Comparison of ENCODE assay signal across 11 cellular contexts in the genomic region with DNA sequence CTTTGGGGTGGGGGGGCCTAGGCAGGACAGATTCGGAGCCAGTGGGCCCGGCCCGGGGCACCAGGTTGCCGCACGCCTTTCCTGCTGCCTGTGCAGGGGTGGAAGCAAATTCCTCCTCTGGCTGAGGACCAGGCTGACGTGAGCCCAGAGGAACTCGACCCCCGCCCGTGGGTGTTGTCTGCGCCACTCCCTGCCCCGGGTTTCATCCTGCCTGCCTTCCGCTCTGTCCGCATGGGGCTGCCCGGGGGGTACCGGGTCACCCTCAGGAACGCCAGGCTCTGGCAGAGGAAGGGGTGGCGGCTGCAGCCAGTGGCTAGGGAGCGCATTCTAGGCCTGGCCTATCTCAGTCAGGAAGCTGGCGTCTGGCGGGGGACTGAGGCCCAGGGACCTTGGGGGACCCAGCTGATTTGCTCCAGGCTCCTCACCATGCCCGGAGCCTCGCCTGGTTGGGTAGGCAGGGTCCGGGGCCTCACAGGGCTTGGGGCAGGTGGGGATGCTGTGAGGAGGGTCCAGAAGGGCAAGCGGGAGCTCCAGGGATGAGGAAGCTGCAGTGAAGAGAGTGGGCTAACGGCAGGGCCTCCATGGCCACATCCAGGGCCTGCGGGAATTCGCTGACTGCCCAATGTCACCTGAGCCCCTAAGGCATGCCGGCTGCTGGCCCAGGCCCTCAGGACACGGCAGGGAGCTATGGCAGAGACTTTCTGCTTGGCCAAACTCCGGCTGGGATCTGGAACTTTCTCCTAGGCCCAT. TPM values are rescaled to one million over a fixed set of nuclear protein-coding genes. Genes with fewer than 3 reads are reported as not detected.
DNase-seq lines count a peak whose midpoint lies in the region; ATAC-seq, FAIRE-seq and TF ChIP-seq lines count a peak whose summit lies in the region.
"Had no signal": no experiment of that assay in that cellular context is flagged by ENCODE, and none has a peak within 500 bp of the region (broad histone marks: within the 10 kb centered on the region; RNA-seq: fewer than 3 reads in every experiment).

No MANE protein-coding gene starts in this region.

- H3K27ac Mint-ChIP-seq in activated naive CD4-positive, alpha-beta T cell treated with anti-CD3 and anti-CD28 coated beads for 36 hours, result no peak overlapping the region

- intact Hi-C loops in mammary epithelial cell (cut with micrococcal nuclease) (no loop called here), left colon (cut with DNase I, micrococcal nuclease) (no loop called here)
- intact Hi-C loops in activated naive CD4-positive, alpha-beta T cell treated with anti-CD3 and anti-CD28 coated beads for 36 hours (cut with micrococcal nuclease), result loop anchor here (10.0 kb wide), 1 partner anchor 398 kb away; no protein-coding TSS in a partner anchor

- H3K9ac ChIP-seq in mammary epithelial cell (ENCODE audit: insufficient read depth, low read length), result peak overlapping the region; percentile 37

- ATAC-seq in left colon (no peak), HG03520 (IDR thresholded peaks at IDR 0.05; ENCODE audit: unreplicated experiment) (no peak)

- CTCF ChIA-PET in HEK293 (lab: Yijun Ruan, JAX), result interaction anchor here (0.6 to 6.1 kb wide), 5 partner anchors 22 to 165 kb away, joined by 3 to 50 read pairs (median 3); no protein-coding TSS in a partner anchor
- CTCF ChIA-PET in mammary epithelial cell (lab: Charles Lee; ENCODE audit: low non-redundant PET), result no interaction called here
- CTCF ChIA-PET in activated naive CD4-positive, alpha-beta T cell treated with anti-CD3 and anti-CD28 coated beads for 36 hours (lab: Charles Lee), result interaction anchor here (0.6 kb wide), 1 partner anchor 17 kb away, joined by 5 read pairs; no protein-coding TSS in a partner anchor

- H3K4me1 ChIP-seq in HEK293 (ENCODE audit: control insufficient read depth, insufficient read depth, low read length) (peaks cover 4% of the 10 kb centered on the region), mammary epithelial cell (ENCODE audit: insufficient read depth, low read length) (peaks cover 38% of the 10 kb centered on the region), small intestine (ENCODE audit: control insufficient read depth in 2 of 2, insufficient read depth in 1 of 2, low read depth in 1 of 2, low read length in 1 of 2) (peaks cover 2 to 3% of the 10 kb centered on the region in 2 donors)

- no peaks in the 10 kb centered on the region for H3K27me3 ChIP-seq in mammary epithelial cell (ENCODE audit: insufficient read depth, low read length)
- peaks cover 0 to 2% of the 10 kb centered on the region in 2 donors for H3K27me3 ChIP-seq in small intestine (ENCODE audit: control insufficient read depth in 2 of 2, insufficient read depth in 2 of 2, low read length in 2 of 2)
- H3K27me3 ChIP-seq: ascending aorta had no signal

- H3K27ac ChIP-seq in HEK293 (ENCODE audit: extremely low read depth, low read depth, low read length) (no peak overlapping the region), mammary epithelial cell (ENCODE audit: insufficient read depth, low read depth, low read length) (peak overlapping the region; percentile 37), small intestine (ENCODE audit: low read depth in 1 of 2, low read length in 1 of 2) (peak overlapping the region in 1 of 2 donors; percentile 59)

- WGBS in mammary epithelial cell (ENCODE audit: low coverage, missing lambda C conversion rate), result 41% methylated on average over 16 of the region's 30 CpGs
- WGBS in small intestine, 3 donors, result 43 to 49% (median 47%) methylated on average over 25 to 30 of the region's 30 CpGs

- H3K4me3 ChIP-seq in HEK293 (ENCODE audit: low read depth, low read length) (no peak overlapping the region), mammary epithelial cell (replicated peaks in 1 of 3; ENCODE audit: insufficient read depth in 1 of 3, low read depth in 2 of 3, low read length in 3 of 3) (peak overlapping the region in 1 of 3 experiments; percentile 10), small intestine (ENCODE audit: low read depth in 1 of 2, low read length in 2 of 2) (no peak overlapping the region)
- H3K4me3 ChIP-seq: ascending aorta had no signal

- peak overlapping the region; percentile 73 for H2AFZ ChIP-seq in mammary epithelial cell (ENCODE audit: low read depth, low read length)

- H3K9me3 ChIP-seq in HEK293 (ENCODE audit: control insufficient read depth, insufficient read depth, low read depth, low read length), result no peaks in the 10 kb centered on the region
- H3K9me3 ChIP-seq in mammary epithelial cell (replicated peaks; ENCODE audit: insufficient read depth, low read length), result no peaks in the 10 kb centered on the region
- H3K9me3 ChIP-seq in small intestine (ENCODE audit: control insufficient read depth, low read depth), result no peaks in the 10 kb centered on the region
- H3K9me3 ChIP-seq: ascending aorta had no signal

- no peak for TF ChIP-seq CTCF in HEK293 (tag by site-specific recombination; IDR thresholded peaks at IDR 0.05)
- no peak for TF ChIP-seq CTCF in mammary epithelial cell (conservative IDR thresholded peaks at IDR 0.05 in 1 of 2, IDR thresholded peaks at IDR 0.05 in 1 of 2; ENCODE audit: extremely low read depth in 1 of 2, insufficient read depth in 1 of 2, low read depth in 1 of 2, low read length in 2 of 2)

- H3K36me3 ChIP-seq in HEK293 (ENCODE audit: control insufficient read depth in 2 of 2, insufficient read depth in 1 of 2, low read length in 2 of 2) (no peaks in the 10 kb centered on the region), mammary epithelial cell (ENCODE audit: insufficient read depth, low read length) (no peaks in the 10 kb centered on the region), small intestine (ENCODE audit: control insufficient read depth in 2 of 2, insufficient read depth in 2 of 2, low read length in 2 of 2) (no peaks in the 10 kb centered on the region)
- H3K36me3 ChIP-seq: ascending aorta had no signal

- no peak for FAIRE-seq in small intestine (lab: Jason Lieb, UNC)

- peak; percentile 55 for DNase-seq in mammary epithelial cell
- DNase-seq in left colon, result peak; percentile 41 to 67
- DNase-seq in small intestine, result peak; percentile 34
- DNase-seq in NCI-H1436 (lab: John Stamatoyannopoulos, UW), result no peak
- no peak for DNase-seq in activated naive CD4-positive, alpha-beta T cell treated with anti-CD3 and anti-CD28 coated beads for 36 hours
- DNase-seq in activated T-cell treated with anti-CD3 and anti-CD28 coated beads, Interleukin-2, amount 50 U/mL, for 1 hour, result no peak
- DNase-seq: NCI-H2081 treated with DMSO at 0.1 percent for 48 hours had no signal

- peak overlapping the region; percentile 58 for H3K4me2 ChIP-seq in mammary epithelial cell (ENCODE audit: insufficient read depth, low read depth, low read length)

- no peaks in the 10 kb centered on the region for H4K20me1 ChIP-seq in mammary epithelial cell (ENCODE audit: insufficient read depth, low read length)

- H3K27me3 Mint-ChIP-seq in activated naive CD4-positive, alpha-beta T cell treated with anti-CD3 and anti-CD28 coated beads for 36 hours (ENCODE audit: low read depth), result no peaks in the 10 kb centered on the region

- no peaks in the 10 kb centered on the region for H3K9me3 Mint-ChIP-seq in activated naive CD4-positive, alpha-beta T cell treated with anti-CD3 and anti-CD28 coated beads for 36 hours
- H3K9me3 Mint-ChIP-seq: T-helper 2 cell treated with Interferon-gamma antibody and Interleukin-4, amounts not matched to agents 5 μg/mL and 100 μg/mL, for 36 hours had no signal

- POLR2A ChIA-PET in HEK293 (lab: Yijun Ruan, JAX), result interaction anchor here (0.5 to 7.7 kb wide), 5 partner anchors 10 to 1196 kb away, joined by 3 to 82 read pairs (median 8); a partner anchor contains a TSS

- in situ Hi-C loops in mammary epithelial cell (cut with MboI; ENCODE audit: low sequenced_read_pairs in 2 of 2), result no loop called here

- H3K36me3 Mint-ChIP-seq in activated naive CD4-positive, alpha-beta T cell treated with anti-CD3 and anti-CD28 coated beads for 36 hours (ENCODE audit: low read depth), result no peaks in the 10 kb centered on the region

- BruUV-seq in mammary epithelial cell (replicated peaks; lab: Mats Ljungman, UMichigan), result no TSS peak

- no peak overlapping the region for H3K4me3 Mint-ChIP-seq in activated naive CD4-positive, alpha-beta T cell treated with anti-CD3 and anti-CD28 coated beads for 36 hours

- peaks cover 19% of the 10 kb centered on the region for H3K79me2 ChIP-seq in mammary epithelial cell (ENCODE audit: insufficient read depth, low read length)

- peaks cover 35% of the 10 kb centered on the region for H3K4me1 Mint-ChIP-seq in activated naive CD4-positive, alpha-beta T cell treated with anti-CD3 and anti-CD28 coated beads for 36 hours (ENCODE audit: low read depth)

- dilution Hi-C loops in mammary epithelial cell (cut with HindIII; ENCODE audit: low sequenced_read_pairs), result no loop called here

TF ChIP-seq in HEK293, 187 proteins besides CTCF, POLR2A, EP300 and RAD21 (continues in another document):
- TF ChIP-seq EGR2 (tag by site-specific recombination; IDR thresholded peaks at IDR 0.05; ENCODE audit: low read depth), result peak; percentile 37; the same call in 1 of the 2 replicates

RNA-seq across cellular contexts. Expression of a gene that starts 2.4 kb away (rescaled TPM):
- 1 to 10 TPM; 7.0 to 8.0 TPM for total RNA-seq in mammary epithelial cell
- polyA plus RNA-seq in mammary epithelial cell, result 2.6 TPM
- polyA minus RNA-seq in mammary epithelial cell, result 3.0 TPM
- total RNA-seq in left colon, result 1 to 10 TPM; 9.3 to 9.4 TPM
- polyA plus RNA-seq in small intestine, result 1 to 10 TPM; 2.0 to 7.1 (median 4.9) TPM
- total RNA-seq in activated naive CD4-positive, alpha-beta T cell treated with anti-CD3 and anti-CD28 coated beads for 36 hours, result 1 to 10 TPM; 4.9 to 5.5 TPM

RNA-seq across cellular contexts. Expression of a gene that starts 13.4 kb away (rescaled TPM):
- total RNA-seq in mammary epithelial cell (under 1 TPM; 0.33 to 0.47 TPM), left colon (1 to 10 TPM in 1 of 2 donors, under 1 TPM in 1; 0.49 to 1.5 TPM)
- polyA plus RNA-seq in mammary epithelial cell (0.14 TPM), small intestine (1 to 10 TPM in 1 of 3 donors, under 1 TPM in 1, not detected in 1; 0.27 to 1.4 TPM)
- not detected for polyA minus RNA-seq in mammary epithelial cell
- under 1 TPM; 0.17 to 0.25 TPM for total RNA-seq in activated naive CD4-positive, alpha-beta T cell treated with anti-CD3 and anti-CD28 coated beads for 36 hours

RNA-seq across cellular contexts. Expression of a gene that starts 23.1 kb away (rescaled TPM):
- total RNA-seq in mammary epithelial cell (100 to 1,000 TPM; 229 to 242 TPM), left colon (100 to 1,000 TPM; 175 to 176 TPM)
- polyA plus RNA-seq in mammary epithelial cell (461 TPM), small intestine (100 to 1,000 TPM; 401 to 595 (median 519) TPM)
- polyA minus RNA-seq in mammary epithelial cell, result 86.1 TPM
- total RNA-seq in activated naive CD4-positive, alpha-beta T cell treated with anti-CD3 and anti-CD28 coated beads for 36 hours, result 100 to 1,000 TPM; 206 TPM

RNA-seq across cellular contexts. Expression of a gene that starts 44.7 kb away (rescaled TPM):
- total RNA-seq in mammary epithelial cell, result 10 to 100 TPM; 19.6 to 40.5 TPM
- polyA plus RNA-seq in mammary epithelial cell, result 2.0 TPM
- 7.8 TPM for polyA minus RNA-seq in mammary epithelial cell
- total RNA-seq in left colon, result 1 to 10 TPM; 5.3 to 8.0 TPM
- 1 to 10 TPM; 3.6 to 5.9 (median 5.4) TPM for polyA plus RNA-seq in small intestine
- 10 to 100 TPM; 11.5 to 13.5 TPM for total RNA-seq in activated naive CD4-positive, alpha-beta T cell treated with anti-CD3 and anti-CD28 coated beads for 36 hours

RNA-seq across cellular contexts. Expression of a gene that starts 54.1 kb away (rescaled TPM):
- total RNA-seq in mammary epithelial cell, result 10 to 100 TPM; 37.7 to 42.3 TPM
- polyA plus RNA-seq in mammary epithelial cell, result 66.4 TPM
- 11.7 TPM for polyA minus RNA-seq in mammary epithelial cell
- total RNA-seq in left colon, result 10 to 100 TPM; 31.9 to 32.9 TPM
- polyA plus RNA-seq in small intestine, result 100 to 1,000 TPM in 2 of 3 donors, 10 to 100 TPM in 1; 87.3 to 148 (median 106) TPM
- 10 to 100 TPM; 45.5 TPM for total RNA-seq in activated naive CD4-positive, alpha-beta T cell treated with anti-CD3 and anti-CD28 coated beads for 36 hours

Comparison
In these comparisons a context has a peak if more than half of its experiments do, and no peak if none do; other contexts are left out.
1. DNase-seq: peak in mammary epithelial cell (single experiment), left colon (2 of 2) and small intestine (single experiment); none in NCI-H1436 (single experiment), activated naive CD4-positive, alpha-beta T cell treated with anti-CD3 and anti-CD28 coated beads for 36 hours (single experiment) and activated T-cell treated with anti-CD3 and anti-CD28 coated beads, Interleukin-2, amount 50 U/mL, for 1 hour (single experiment).